Comparison of ENCODE assay signal across 30 cellular contexts in genomic region chr11:67663515-67664212, GRCh38. TPM values are rescaled to one million over a fixed set of nuclear protein-coding genes. Genes with fewer than 3 reads are reported as not detected.
"Had no signal": no experiment of that assay in that cellular context is flagged by ENCODE, and none has a peak within 500 bp of the region (broad histone marks: within the 10 kb centered on the region; RNA-seq: fewer than 3 reads in every experiment).

No MANE protein-coding gene starts in this region.

- H3K4me1 Mint-ChIP-seq: activated CD4-positive, alpha-beta T cell treated with anti-CD3 and anti-CD28 coated beads, Interleukin-2, amount 10 ng/mL, durations not matched to agents 24 days and 14 days had no signal

- ATAC-seq: activated naive CD4-positive, alpha-beta T cell treated with anti-CD3 and anti-CD28 coated beads, Interleukin-2, amount 50 U/mL, for 72 hours; activated T-cell treated with anti-CD3 and anti-CD28 coated beads, Interleukin-2, amount 50 U/mL, for 4 hours; heart right ventricle; pancreas; stimulated activated memory B cell treated with anti-CD40 and anti-IgM and Interleukin-4, amounts not matched to agents 10 μg/mL and 1 μg/mL and 100 μg/mL, for 72 hours; T-helper 17 cell had no signal

- H3K27me3 Mint-ChIP-seq: activated CD4-positive, alpha-beta memory T cell treated with anti-CD3 and anti-CD28 coated beads for 36 hours; activated CD4-positive, alpha-beta T cell treated with anti-CD3 and anti-CD28 coated beads, Interleukin-2, amount 10 ng/mL, durations not matched to agents 24 days and 14 days had no signal

- H3K36me3 Mint-ChIP-seq: activated CD4-positive, alpha-beta memory T cell treated with anti-CD3 and anti-CD28 coated beads for 36 hours; activated naive CD4-positive, alpha-beta T cell treated with anti-CD3 and anti-CD28 coated beads, Interleukin-2, amount 50 U/mL, for 72 hours; stimulated activated memory B cell treated with anti-CD40 and anti-IgM and Interleukin-4, amounts not matched to agents 10 μg/mL and 1 μg/mL and 100 μg/mL, for 72 hours had no signal

- H3K4me3 Mint-ChIP-seq: activated CD4-positive, alpha-beta memory T cell treated with anti-CD3 and anti-CD28 coated beads for 36 hours; activated CD4-positive, alpha-beta T cell treated with anti-CD3 and anti-CD28 coated beads, Interleukin-2, amount 10 ng/mL, durations not matched to agents 24 days and 14 days; activated T-cell treated with anti-CD3 and anti-CD28 coated beads, Interleukin-2, amount 50 U/mL, for 4 hours; nephron progenitor cell; stimulated activated memory B cell treated with anti-CD40 and anti-IgM and Interleukin-4, amounts not matched to agents 10 μg/mL and 1 μg/mL and 100 μg/mL, for 72 hours; T-helper 17 cell had no signal

- H3K9me3 Mint-ChIP-seq: activated CD4-positive, alpha-beta memory T cell treated with anti-CD3 and anti-CD28 coated beads for 36 hours; activated CD4-positive, alpha-beta T cell treated with anti-CD3 and anti-CD28 coated beads, Interleukin-2, amount 10 ng/mL, durations not matched to agents 24 days and 14 days; activated naive CD4-positive, alpha-beta T cell treated with anti-CD3 and anti-CD28 coated beads, Interleukin-2, amount 50 U/mL, for 72 hours; activated T-cell treated with anti-CD3 and anti-CD28 coated beads, Interleukin-2, amount 50 U/mL, for 4 hours; activated T-helper 2 cell treated with anti-CD3 and anti-CD28 coated beads, Interferon-gamma antibody, Interleukin-2, Interleukin-4, amounts not matched to agents 10 μg/mL and 5 μg/mL and 100 μg/mL, durations not matched to agents 14 hours and 24 hours and 36 hours; nephron progenitor cell; stimulated activated memory B cell treated with anti-CD40 and anti-IgM and Interleukin-4, amounts not matched to agents 10 μg/mL and 1 μg/mL and 100 μg/mL, for 72 hours had no signal

- DNase-seq: activated CD4-positive, alpha-beta memory T cell treated with anti-CD3 and anti-CD28 coated beads for 36 hours; activated CD4-positive, alpha-beta T cell treated with anti-CD3 and anti-CD28 coated beads, Interleukin-2, amount 10 ng/mL, durations not matched to agents 24 days and 14 days; activated CD4-positive, CD25-positive, alpha-beta regulatory T cell treated with anti-CD3 and anti-CD28 coated beads, Interleukin-2, amount 50 U/mL, for 72 hours; activated T-cell treated with anti-CD3 and anti-CD28 coated beads, Interleukin-2, amount 50 U/mL, for 4 hours; central memory CD4-positive, alpha-beta T cell; dermis blood vessel endothelial cell; effector CD4-positive, alpha-beta T cell; esophagus squamous epithelium; foreskin melanocyte; heart right ventricle; left ventricle myocardium inferior; nephron progenitor cell; stimulated activated CD4-positive, alpha-beta T cell treated with anti-CD3 and anti-CD28 coated beads, Interleukin-1b, Interleukin-23, amount 100 ng/mL, for 48 hours; stimulated activated CD4-positive, alpha-beta T cell treated with anti-CD3 and anti-CD28 coated beads, Interleukin-4, amount 100 ng/mL, for 4 hours; stimulated activated CD8-positive, alpha-beta memory T cell treated with anti-CD3 and anti-CD28 coated beads, Interleukin-4, amount 100 ng/mL, for 48 hours; T-helper 17 cell; T1000; WERI-Rb-1 had no signal

- H3K27ac Mint-ChIP-seq: activated CD4-positive, alpha-beta memory T cell treated with anti-CD3 and anti-CD28 coated beads for 36 hours; activated CD4-positive, alpha-beta T cell treated with anti-CD3 and anti-CD28 coated beads, Interleukin-2, amount 10 ng/mL, durations not matched to agents 24 days and 14 days; activated naive CD4-positive, alpha-beta T cell treated with anti-CD3 and anti-CD28 coated beads, Interleukin-2, amount 50 U/mL, for 72 hours; activated T-helper 2 cell treated with anti-CD3 and anti-CD28 coated beads, Interferon-gamma antibody, Interleukin-2, Interleukin-4, amounts not matched to agents 10 μg/mL and 5 μg/mL and 100 μg/mL, durations not matched to agents 14 hours and 24 hours and 36 hours; nephron progenitor cell; stimulated activated memory B cell treated with anti-CD40 and anti-IgM and Interleukin-4, amounts not matched to agents 10 μg/mL and 1 μg/mL and 100 μg/mL, for 72 hours; T-helper 17 cell had no signal

RNA-seq across cellular contexts. Expression of gene ALDH3B2, which starts 10.8 kb away (rescaled TPM):
- total RNA-seq: activated CD4-positive, alpha-beta memory T cell treated with anti-CD3 and anti-CD28 coated beads for 36 hours; activated CD4-positive, alpha-beta T cell treated with anti-CD3 and anti-CD28 coated beads, Interleukin-2, amount 10 ng/mL, durations not matched to agents 24 days and 14 days; activated naive CD4-positive, alpha-beta T cell treated with anti-CD3 and anti-CD28 coated beads, Interleukin-2, amount 50 U/mL, for 72 hours; activated T-cell treated with anti-CD3 and anti-CD28 coated beads, Interleukin-2, amount 50 U/mL, for 4 hours; activated T-helper 2 cell treated with anti-CD3 and anti-CD28 coated beads, Interferon-gamma antibody, Interleukin-2, Interleukin-4, amounts not matched to agents 10 μg/mL and 5 μg/mL and 100 μg/mL, durations not matched to agents 14 hours and 24 hours and 36 hours; dermis blood vessel endothelial cell; glomerular endothelial cell; heart right ventricle; left ventricle myocardium inferior; lung microvascular endothelial cell; pulmonary artery endothelial cell; right atrium auricular region; T-helper 17 cell had no signal

RNA-seq across cellular contexts. Expression of gene ACY3, which starts 13.1 kb away (rescaled TPM):
- total RNA-seq: activated CD4-positive, alpha-beta T cell treated with anti-CD3 and anti-CD28 coated beads, Interleukin-2, amount 10 ng/mL, durations not matched to agents 24 days and 14 days; dermis blood vessel endothelial cell; glomerular endothelial cell; heart right ventricle; left ventricle myocardium inferior; lung microvascular endothelial cell; pulmonary artery endothelial cell; right atrium auricular region; smooth muscle cell; suprapubic skin had no signal

RNA-seq across cellular contexts. Expression of gene TBX10, which starts 24.1 kb away (rescaled TPM):
- total RNA-seq: activated CD4-positive, alpha-beta memory T cell treated with anti-CD3 and anti-CD28 coated beads for 36 hours; activated CD4-positive, alpha-beta T cell treated with anti-CD3 and anti-CD28 coated beads, Interleukin-2, amount 10 ng/mL, durations not matched to agents 24 days and 14 days; activated naive CD4-positive, alpha-beta T cell treated with anti-CD3 and anti-CD28 coated beads, Interleukin-2, amount 50 U/mL, for 72 hours; activated T-cell treated with anti-CD3 and anti-CD28 coated beads, Interleukin-2, amount 50 U/mL, for 4 hours; activated T-helper 2 cell treated with anti-CD3 and anti-CD28 coated beads, Interferon-gamma antibody, Interleukin-2, Interleukin-4, amounts not matched to agents 10 μg/mL and 5 μg/mL and 100 μg/mL, durations not matched to agents 14 hours and 24 hours and 36 hours; breast epithelium; dermis blood vessel endothelial cell; esophagus squamous epithelium; glomerular endothelial cell; lung microvascular endothelial cell; pulmonary artery endothelial cell; right atrium auricular region; smooth muscle cell; suprapubic skin; T-helper 17 cell; ureter had no signal
